In genomic region chr3:33722626-33723370, GRCh38 we compare ENCODE assay signal across 20 cellular contexts. TPM values are rescaled to one million over a fixed set of nuclear protein-coding genes. Genes with fewer than 3 reads are reported as not detected.
DNase-seq lines count a peak whose midpoint lies in the region; FAIRE-seq and TF ChIP-seq lines count a peak whose summit lies in the region.
"Had no signal": no experiment of that assay in that cellular context is flagged by ENCODE, and none has a peak within 500 bp of the region (broad histone marks: within the 10 kb centered on the region; RNA-seq: fewer than 3 reads in every experiment).

No MANE protein-coding gene starts in this region.

- no CpG with 5 or more reads among the region's 2 CpGs for WGBS in H9 (ENCODE audit: extremely low coverage, insufficient read length, low lambda C conversion rate)

- H3K4me1 Mint-ChIP-seq in H9, result peaks cover 5 to 6% of the 10 kb centered on the region in 2 experiments; a peak in 3 of 4 replicates
- H3K4me1 Mint-ChIP-seq: stimulated activated naive CD8-positive, alpha-beta T cell treated with anti-CD3 and anti-CD28 coated beads, Interleukin-15, amount 100 ng/mL, for 72 hours had no signal

- H2AK5ac ChIP-seq in H9 (ENCODE audit: insufficient read length, low read length), result no peak overlapping the region

- POLR2A ChIA-PET in endothelial cell of umbilical vein (lab: Charles Lee), result no interaction called here

- H2AFZ ChIP-seq in endothelial cell of umbilical vein (ENCODE audit: low read depth, low read length) (no peak overlapping the region), osteoblast (ENCODE audit: low read length) (peak overlapping the region; percentile 35), H9 (ENCODE audit: low read length) (no peak overlapping the region)
- H2AFZ ChIP-seq: neural progenitor cell had no signal

- H3K4me2 ChIP-seq in endothelial cell of umbilical vein (ENCODE audit: insufficient read depth, low read length) (peak overlapping the region; percentile 17), osteoblast (ENCODE audit: insufficient read depth, low read length) (peak overlapping the region; percentile 27), H9 (ENCODE audit: insufficient read depth, insufficient read length, low read length) (no peak overlapping the region)
- H3K4me2 ChIP-seq: BLaER1, neural progenitor cell had no signal

- H3K4me3 ChIP-seq in endothelial cell of umbilical vein (replicated peaks in 1 of 3; ENCODE audit: insufficient read depth in 1 of 3, low read depth in 1 of 3, low read length in 3 of 3) (no peak overlapping the region), osteoblast (ENCODE audit: insufficient read depth, low read length) (no peak overlapping the region)
- H3K4me3 ChIP-seq: BLaER1, lung, neural progenitor cell had no signal

- H2BK120ac ChIP-seq in H9 (ENCODE audit: low read depth, low read length, poor library complexity, severe bottlenecking), result no peak overlapping the region

- TF ChIP-seq CTCF in endothelial cell of umbilical vein (IDR thresholded peaks at IDR 0.05; ENCODE audit: extremely low read depth in 1 of 2, insufficient read depth in 1 of 2, low read depth in 1 of 2, low read length in 2 of 2) (no peak), osteoblast (IDR thresholded peaks at IDR 0.05; ENCODE audit: extremely low read depth, low read depth, low read length) (no peak), H9 (conservative IDR thresholded peaks at IDR 0.05) (no peak)

- no peak overlapping the region for H3K27ac ChIP-seq in endothelial cell of umbilical vein (ENCODE audit: insufficient read depth, low read depth, low read length)
- peak overlapping the region; percentile 57 for H3K27ac ChIP-seq in osteoblast (ENCODE audit: low read depth, low read length)
- H3K27ac ChIP-seq in H9 (ENCODE audit: insufficient read length, low read depth, low read length), result no peak overlapping the region
- H3K27ac ChIP-seq: BLaER1, neural progenitor cell had no signal

- CTCF ChIA-PET in endothelial cell of umbilical vein (lab: Charles Lee), result interaction anchor here (0.7 to 1.5 kb wide), 3 partner anchors 53 to 86 kb away, joined by 3 to 6 read pairs (median 3); no protein-coding TSS in a partner anchor

- no peak overlapping the region for H2BK5ac ChIP-seq in H9 (ENCODE audit: insufficient read length, low read length)

- H3K79me2 ChIP-seq in endothelial cell of umbilical vein (ENCODE audit: control insufficient read depth, insufficient read depth, low read length) (no peaks in the 10 kb centered on the region), osteoblast (ENCODE audit: insufficient read depth, low read length) (no peaks in the 10 kb centered on the region), H9 (ENCODE audit: insufficient read depth, low read length) (no peaks in the 10 kb centered on the region)

- H3K56ac ChIP-seq in H9 (ENCODE audit: insufficient read length, low read depth, low read length), result no peak overlapping the region

- no peak overlapping the region for H3K18ac ChIP-seq in H9 (ENCODE audit: insufficient read length, low read depth, low read length)

- no peak for TF ChIP-seq POLR2A in endothelial cell of umbilical vein (IDR thresholded peaks at IDR 0.05; ENCODE audit: low read depth, low read length)

- H2BK12ac ChIP-seq in H9 (ENCODE audit: insufficient read length, low read depth, low read length), result no peak overlapping the region

- intact Hi-C loops in endothelial cell of umbilical vein (cut with micrococcal nuclease), result no loop called here

- no peak overlapping the region for H4K5ac ChIP-seq in H9 (ENCODE audit: insufficient read length, low read depth, low read length)

- no peaks in the 10 kb centered on the region for H3K79me1 ChIP-seq in H9 (ENCODE audit: insufficient read depth, low read depth, low read length, poor library complexity, severe bottlenecking)

- H3K36me3 Mint-ChIP-seq in H9 (ENCODE audit: insufficient read depth in 1 of 3, low read depth in 3 of 3), result no peaks in the 10 kb centered on the region
- H3K36me3 Mint-ChIP-seq: neural progenitor cell, T-cell had no signal

- DNase-seq in AG20443 (ENCODE audit: low spot score), result peak; percentile 13
- peak; percentile 7 for DNase-seq in NCI-H226
- DNase-seq in endothelial cell of umbilical vein (ENCODE audit: low read depth, low spot score), result peak; percentile 73
- no peak for DNase-seq in osteoblast (ENCODE audit: insufficient read length, low spot score, missing footprints)
- no peak for DNase-seq in H9
- DNase-seq in nucleus accumbens (lab: John Stamatoyannopoulos, UW), result no peak
- no peak for DNase-seq in GM19240 (ENCODE audit: insufficient read length, low spot score)
- DNase-seq in NCI-H524 treated with DMSO at 0.1 percent for 48 hours (lab: John Stamatoyannopoulos, UW), result no peak
- DNase-seq: activated CD8-positive, alpha-beta memory T cell treated with anti-CD3 and anti-CD28 coated beads for 24 hours; activated effector memory CD4-positive, alpha-beta T cell treated with anti-CD3 and anti-CD28 coated beads, Interleukin-2, amount 50 U/mL, for 16 hours; DND-41; hippocampal formation; NCI-H1694 treated with DMSO at 0.1 percent for 48 hours; NCI-H510A treated with DMSO at 0.1 percent for 48 hours; stimulated activated naive CD8-positive, alpha-beta T cell treated with anti-CD3 and anti-CD28 coated beads, Interleukin-15, amount 100 ng/mL, for 72 hours; T-cell had no signal

- H3K9ac ChIP-seq in endothelial cell of umbilical vein (replicated peaks; ENCODE audit: extremely low read depth, insufficient read depth, low read length) (no peak overlapping the region), H9 (ENCODE audit: extremely low read depth, insufficient read length, low read length) (no peak overlapping the region)
- H3K9ac ChIP-seq: BLaER1, neural progenitor cell had no signal

- H3K23me2 ChIP-seq in H9 (ENCODE audit: insufficient read length, low read depth, low read length, poor library complexity, severe bottlenecking), result no peaks in the 10 kb centered on the region

- H2BK20ac ChIP-seq in H9 (ENCODE audit: low read depth, low read length, poor library complexity, severe bottlenecking), result no peak overlapping the region

- no peak overlapping the region for H3K27ac Mint-ChIP-seq in H9
- H3K27ac Mint-ChIP-seq: stimulated activated naive CD8-positive, alpha-beta T cell treated with anti-CD3 and anti-CD28 coated beads, Interleukin-15, amount 100 ng/mL, for 72 hours; T-cell had no signal

- H3K27me3 Mint-ChIP-seq in H9 (ENCODE audit: low read depth), result no peaks in the 10 kb centered on the region
- H3K27me3 Mint-ChIP-seq: stimulated activated naive CD8-positive, alpha-beta T cell treated with anti-CD3 and anti-CD28 coated beads, Interleukin-15, amount 100 ng/mL, for 72 hours had no signal

- peaks cover 11% of the 10 kb centered on the region for H3K4me1 ChIP-seq in endothelial cell of umbilical vein (ENCODE audit: control insufficient read depth, extremely low read depth, insufficient read depth, low read length)
- H3K4me1 ChIP-seq in osteoblast (ENCODE audit: insufficient read depth, low read length), result peaks cover 12% of the 10 kb centered on the region
- H3K4me1 ChIP-seq in H9 (ENCODE audit: insufficient read depth, low read length), result no peaks in the 10 kb centered on the region
- H3K4me1 ChIP-seq: neural progenitor cell had no signal

- H3K27me3 ChIP-seq in endothelial cell of umbilical vein (ENCODE audit: control insufficient read depth in 2 of 2, insufficient read depth in 2 of 2, low read length in 2 of 2), result no peaks in the 10 kb centered on the region
- no peaks in the 10 kb centered on the region for H3K27me3 ChIP-seq in osteoblast (ENCODE audit: insufficient read depth, low read length)
- no peaks in the 10 kb centered on the region for H3K27me3 ChIP-seq in H9 (ENCODE audit: insufficient read depth, low read length)
- H3K27me3 ChIP-seq: BLaER1, neural progenitor cell had no signal

- H3K4ac ChIP-seq in H9 (ENCODE audit: low read depth, low read length), result no peak overlapping the region

- H3K36me3 ChIP-seq in endothelial cell of umbilical vein (ENCODE audit: control insufficient read depth in 2 of 2, extremely low read depth in 1 of 2, insufficient read depth in 2 of 2, low read length in 2 of 2) (no peaks in the 10 kb centered on the region), osteoblast (ENCODE audit: insufficient read depth, low read length) (no peaks in the 10 kb centered on the region)
- H3K36me3 ChIP-seq: BLaER1, neural progenitor cell had no signal

- H3K23ac ChIP-seq in H9 (ENCODE audit: insufficient read length, low read depth, low read length), result no peak overlapping the region

- H2BK15ac ChIP-seq in H9 (ENCODE audit: low read depth, low read length), result no peak overlapping the region

- H4K91ac ChIP-seq in H9 (ENCODE audit: insufficient read length, low read depth, low read length), result no peak overlapping the region

- H3T11ph ChIP-seq in H9 (ENCODE audit: low read length), result no peak overlapping the region

- peak; percentile 50 for FAIRE-seq in endothelial cell of umbilical vein (lab: Jason Lieb, UNC)
- FAIRE-seq: RCC 7860 had no signal

- H3K9me3 ChIP-seq in endothelial cell of umbilical vein (replicated peaks; ENCODE audit: control insufficient read depth, insufficient read depth, low read length) (no peaks in the 10 kb centered on the region), osteoblast (ENCODE audit: low read depth, low read length) (no peaks in the 10 kb centered on the region), H9 (ENCODE audit: control insufficient read depth, low read depth, low read length) (no peaks in the 10 kb centered on the region)
- H3K9me3 ChIP-seq: BLaER1 had no signal

- no peaks in the 10 kb centered on the region for H3K9me1 ChIP-seq in endothelial cell of umbilical vein (replicated peaks; ENCODE audit: control insufficient read depth, extremely low read depth, insufficient read depth, low read length)

- H3K9me3 Mint-ChIP-seq in H9, result no peaks in the 10 kb centered on the region
- H3K9me3 Mint-ChIP-seq: neural progenitor cell; stimulated activated naive CD8-positive, alpha-beta T cell treated with anti-CD3 and anti-CD28 coated beads, Interleukin-15, amount 100 ng/mL, for 72 hours; T-cell had no signal

- no peak overlapping the region for H4K8ac ChIP-seq in H9 (replicated peaks; ENCODE audit: insufficient read length, low read depth, low read length)

- H3K4me3 Mint-ChIP-seq in H9, result no peak overlapping the region
- H3K4me3 Mint-ChIP-seq: neural progenitor cell; stimulated activated naive CD8-positive, alpha-beta T cell treated with anti-CD3 and anti-CD28 coated beads, Interleukin-15, amount 100 ng/mL, for 72 hours; T-cell had no signal

- no TSS peak for BruUV-seq in endothelial cell of umbilical vein (replicated peaks; lab: Mats Ljungman, UMichigan)

- dilution Hi-C loops in endothelial cell of umbilical vein (cut with MboI; ENCODE audit: extremely low pct_ligation_motif_present, low sequenced_read_pairs), result no loop called here

- H3K14ac ChIP-seq in H9 (ENCODE audit: insufficient read depth, low read length), result no peak overlapping the region

- H4K20me1 ChIP-seq in endothelial cell of umbilical vein (replicated peaks; ENCODE audit: control insufficient read depth, extremely low read depth, insufficient read depth, low read length) (no peaks in the 10 kb centered on the region), osteoblast (ENCODE audit: insufficient read depth, low read length) (no peaks in the 10 kb centered on the region), H9 (ENCODE audit: control insufficient read depth, insufficient read depth, insufficient read length) (no peaks in the 10 kb centered on the region)
- H4K20me1 ChIP-seq: BLaER1 had no signal

RNA-seq across cellular contexts. Expression of gene CLASP2, which starts 4.7 kb away (rescaled TPM):
- total RNA-seq in endothelial cell of umbilical vein (55.0 and 62.9 TPM in 2 replicates), osteoblast (52.1 and 61.0 TPM in 2 replicates), H9 (2021) (55.5 and 60.5 TPM in 2 replicates)
- 11.8 and 15.0 TPM in 2 replicates for polyA plus RNA-seq in endothelial cell of umbilical vein
- polyA plus RNA-seq in endothelial cell of umbilical vein (2011; cell fraction: cytosol; rRNA removed), result 12.1 and 12.8 TPM in 2 replicates
- 39.8 and 55.9 TPM in 2 replicates for polyA plus RNA-seq in endothelial cell of umbilical vein (2011; cell fraction: nucleus; rRNA removed)
- 19.9 and 20.0 TPM in 2 replicates for polyA plus RNA-seq in endothelial cell of umbilical vein (2012)
- 76.5 and 81.9 TPM in 2 replicates for polyA minus RNA-seq in endothelial cell of umbilical vein
- 24.1 TPM for polyA minus RNA-seq in endothelial cell of umbilical vein (2011; cell fraction: cytosol; rRNA and poly(A)+ RNA removed)
- 134 and 190 TPM in 2 replicates for polyA minus RNA-seq in endothelial cell of umbilical vein (2011; cell fraction: nucleus; rRNA and poly(A)+ RNA removed)

Comparison
In these comparisons a context has a peak if more than half of its experiments do, and no peak if none do; other contexts are left out.
1. DNase-seq: peak in AG20443 (single experiment), NCI-H226 (single experiment) and endothelial cell of umbilical vein (single experiment); none in osteoblast (single experiment), H9 (single experiment), nucleus accumbens (0 of 56), GM19240 (single experiment) and NCI-H524 treated with DMSO at 0.1 percent for 48 hours (single experiment).